Comparison of ENCODE assay signal across 8 cellular contexts in genomic region chr17:80761421-80761871, GRCh38.
DNase-seq lines count a peak whose midpoint lies in the region; ATAC-seq and TF ChIP-seq lines count a peak whose summit lies in the region.

No MANE protein-coding gene starts in this region.

- ATAC-seq in activated B cell treated with CpG ODN at 0.5 μM for 24 hours (ENCODE audit: low read depth), result peak; percentile 18
- no peak for ATAC-seq in GM19035 (IDR thresholded peaks at IDR 0.05; ENCODE audit: unreplicated experiment)
- ATAC-seq in HG02885 (IDR thresholded peaks at IDR 0.05; ENCODE audit: poor library complexity, unreplicated experiment), result no peak
- ATAC-seq in HG03457 (IDR thresholded peaks at IDR 0.05; ENCODE audit: unreplicated experiment), result no peak
- no peak for ATAC-seq in GM18867 (IDR thresholded peaks at IDR 0.05; ENCODE audit: unreplicated experiment)

- peak overlapping the region; percentile 19 for H3K27ac Mint-ChIP-seq in activated B cell treated with CpG ODN at 0.5 μM for 24 hours

- H3K4me3 Mint-ChIP-seq in activated B cell treated with CpG ODN at 0.5 μM for 24 hours, result peak overlapping the region; percentile 21

- no peaks in the 10 kb centered on the region for H3K27me3 Mint-ChIP-seq in activated B cell treated with CpG ODN at 0.5 μM for 24 hours

- intact Hi-C loops in activated B cell treated with CpG ODN at 0.5 μM for 24 hours (cut with micrococcal nuclease), result loop anchor here (1.0 kb wide), 1 partner anchor 23 kb away; no protein-coding TSS in a partner anchor

- POLR2A ChIA-PET in activated B cell treated with CpG ODN at 0.5 μM for 24 hours (lab: Charles Lee), result no interaction called here

- TF ChIP-seq CTCF in activated B cell treated with CpG ODN at 0.5 μM for 24 hours (IDR thresholded peaks at IDR 0.05), result no peak
- TF ChIP-seq CTCF in cardiac fibroblast (IDR thresholded peaks at IDR 0.05; ENCODE audit: low read depth, low read length), result no peak

- peaks cover 10% of the 10 kb centered on the region for H3K36me3 Mint-ChIP-seq in activated B cell treated with CpG ODN at 0.5 μM for 24 hours (ENCODE audit: low read depth)

- peaks cover 66% of the 10 kb centered on the region for H3K4me1 Mint-ChIP-seq in activated B cell treated with CpG ODN at 0.5 μM for 24 hours

- DNase-seq in HS-27A (ENCODE audit: low read depth), result peak; percentile 39
- DNase-seq in activated B cell treated with CpG ODN at 0.5 μM for 24 hours, result no peak
- peak; percentile 52 to 81 for DNase-seq in cardiac fibroblast (ENCODE audit: low read depth in 2 of 2)
- DNase-seq in stimulated activated CD4-positive, alpha-beta T cell treated with anti-CD3 and anti-CD28 coated beads, Interleukin-2, amount 100 ng/mL, for 24 hours, result peak; percentile 77 to 79

- no peaks in the 10 kb centered on the region for H3K9me3 Mint-ChIP-seq in activated B cell treated with CpG ODN at 0.5 μM for 24 hours

- CTCF ChIA-PET in activated B cell treated with CpG ODN at 0.5 μM for 24 hours (lab: Charles Lee), result no interaction called here

- H3K4me3 ChIP-seq in cardiac fibroblast (replicated peaks in 1 of 2; ENCODE audit: low read depth in 2 of 2, low read length in 2 of 2), result no peak overlapping the region
